1 cellular context compared by ENCODE assay signal in genomic region chr4:150695162-150695561, GRCh38.
TF ChIP-seq lines count a peak whose summit lies in the region.

No MANE protein-coding gene starts in this region.

TF ChIP-seq in GM23338, 12 proteins besides CTCF, POLR2A, EP300 and RAD21 (continued from another document):
- TF ChIP-seq, protein P1, sequence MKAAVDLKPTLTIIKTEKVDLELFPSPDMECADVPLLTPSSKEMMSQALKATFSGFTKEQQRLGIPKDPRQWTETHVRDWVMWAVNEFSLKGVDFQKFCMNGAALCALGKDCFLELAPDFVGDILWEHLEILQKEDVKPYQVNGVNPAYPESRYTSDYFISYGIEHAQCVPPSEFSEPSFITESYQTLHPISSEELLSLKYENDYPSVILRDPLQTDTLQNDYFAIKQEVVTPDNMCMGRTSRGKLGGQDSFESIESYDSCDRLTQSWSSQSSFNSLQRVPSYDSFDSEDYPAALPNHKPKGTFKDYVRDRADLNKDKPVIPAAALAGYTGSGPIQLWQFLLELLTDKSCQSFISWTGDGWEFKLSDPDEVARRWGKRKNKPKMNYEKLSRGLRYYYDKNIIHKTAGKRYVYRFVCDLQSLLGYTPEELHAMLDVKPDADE (IDR thresholded peaks at IDR 0.05) = no peak
- TF ChIP-seq POLR2AphosphoS5 (IDR thresholded peaks at IDR 0.05; ENCODE audit: low read depth) (no peak), NANOG (IDR thresholded peaks at IDR 0.05; ENCODE audit: borderline replicate concordance) (no peak), JUNB (IDR thresholded peaks at IDR 0.05; ENCODE audit: unreplicated experiment) (no peak)
- TF ChIP-seq, protein P2, sequence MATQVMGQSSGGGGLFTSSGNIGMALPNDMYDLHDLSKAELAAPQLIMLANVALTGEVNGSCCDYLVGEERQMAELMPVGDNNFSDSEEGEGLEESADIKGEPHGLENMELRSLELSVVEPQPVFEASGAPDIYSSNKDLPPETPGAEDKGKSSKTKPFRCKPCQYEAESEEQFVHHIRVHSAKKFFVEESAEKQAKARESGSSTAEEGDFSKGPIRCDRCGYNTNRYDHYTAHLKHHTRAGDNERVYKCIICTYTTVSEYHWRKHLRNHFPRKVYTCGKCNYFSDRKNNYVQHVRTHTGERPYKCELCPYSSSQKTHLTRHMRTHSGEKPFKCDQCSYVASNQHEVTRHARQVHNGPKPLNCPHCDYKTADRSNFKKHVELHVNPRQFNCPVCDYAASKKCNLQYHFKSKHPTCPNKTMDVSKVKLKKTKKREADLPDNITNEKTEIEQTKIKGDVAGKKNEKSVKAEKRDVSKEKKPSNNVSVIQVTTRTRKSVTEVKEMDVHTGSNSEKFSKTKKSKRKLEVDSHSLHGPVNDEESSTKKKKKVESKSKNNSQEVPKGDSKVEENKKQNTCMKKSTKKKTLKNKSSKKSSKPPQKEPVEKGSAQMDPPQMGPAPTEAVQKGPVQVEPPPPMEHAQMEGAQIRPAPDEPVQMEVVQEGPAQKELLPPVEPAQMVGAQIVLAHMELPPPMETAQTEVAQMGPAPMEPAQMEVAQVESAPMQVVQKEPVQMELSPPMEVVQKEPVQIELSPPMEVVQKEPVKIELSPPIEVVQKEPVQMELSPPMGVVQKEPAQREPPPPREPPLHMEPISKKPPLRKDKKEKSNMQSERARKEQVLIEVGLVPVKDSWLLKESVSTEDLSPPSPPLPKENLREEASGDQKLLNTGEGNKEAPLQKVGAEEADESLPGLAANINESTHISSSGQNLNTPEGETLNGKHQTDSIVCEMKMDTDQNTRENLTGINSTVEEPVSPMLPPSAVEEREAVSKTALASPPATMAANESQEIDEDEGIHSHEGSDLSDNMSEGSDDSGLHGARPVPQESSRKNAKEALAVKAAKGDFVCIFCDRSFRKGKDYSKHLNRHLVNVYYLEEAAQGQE (IDR thresholded peaks at IDR 0.05; ENCODE audit: unreplicated experiment) = no peak
